ENCODE assay signal across 30 cellular contexts in genomic region chr15:57909388-57909787, GRCh38.
"Had no signal": no experiment of that assay in that cellular context is flagged by ENCODE, and none has a peak within 500 bp of the region (broad histone marks: within the 10 kb centered on the region; RNA-seq: fewer than 3 reads in every experiment).

No MANE protein-coding gene starts in this region.

- H3K4me3 ChIP-seq: ascending aorta, cardiac muscle cell had no signal

- H3K9me3 ChIP-seq: ascending aorta had no signal

- H3K36me3 ChIP-seq: ascending aorta, cardiac muscle cell had no signal

- H3K27ac ChIP-seq: ascending aorta, cardiac muscle cell, VCaP had no signal

- FAIRE-seq: bronchial epithelial cell, TTC549 had no signal

- H3K27me3 ChIP-seq: ascending aorta, cardiac muscle cell had no signal

- DNase-seq: activated B cell treated with CpG ODN at 0.5 μM for 24 hours; activated CD4-positive, alpha-beta memory T cell treated with anti-CD3 and anti-CD28 coated beads, Interleukin-2, amount 10 ng/mL, durations not matched to agents 7 days and 5 days; activated CD4-positive, alpha-beta T cell treated with anti-CD3 and anti-CD28 coated beads for 48 hours; activated CD4-positive, alpha-beta T cell treated with anti-CD3 and anti-CD28 coated beads, Interleukin-2, amount 10 ng/mL, durations not matched to agents 7 days and 5 days; activated CD4-positive, alpha-beta T cell treated with anti-CD3 and anti-CD28 coated beads, Interleukin-2, amount 50 U/mL, for 48 hours; activated CD4-positive, CD25-positive, alpha-beta regulatory T cell treated with anti-CD3 and anti-CD28 coated beads, Interleukin-2, amount 50 U/mL, for 72 hours; activated CD8-positive, alpha-beta memory T cell treated with anti-CD3 and anti-CD28 coated beads for 24 hours; activated CD8-positive, alpha-beta memory T cell treated with anti-CD3 and anti-CD28 coated beads, Interleukin-2, amount 10 ng/mL, durations not matched to agents 7 days and 5 days; activated CD8-positive, alpha-beta memory T cell treated with anti-CD3 and anti-CD28 coated beads, Interleukin-2, amount 50 U/mL, for 48 hours; activated CD8-positive, alpha-beta T cell treated with anti-CD3 and anti-CD28 coated beads, Interleukin-2, amount 10 ng/mL, durations not matched to agents 7 days and 5 days; activated effector memory CD4-positive, alpha-beta T cell treated with Interleukin-2 at 50 U/mL for 16 hours; activated gamma-delta T cell; activated naive CD4-positive, alpha-beta T cell treated with anti-CD3 and anti-CD28 coated beads, Interleukin-2, amount 10 ng/mL, durations not matched to agents 7 days and 5 days; activated naive CD4-positive, alpha-beta T cell treated with Interleukin-2 at 50 U/mL for 16 hours; activated naive CD8-positive, alpha-beta T cell treated with anti-CD3 and anti-CD28 coated beads, Interleukin-2, amount 10 ng/mL, durations not matched to agents 7 days and 5 days; activated naive CD8-positive, alpha-beta T cell treated with anti-CD3 and anti-CD28 coated beads, Interleukin-2, amount 50 U/mL, for 24 hours; activated T-cell treated with anti-CD3 and anti-CD28 coated beads, Interleukin-2, amount 50 U/mL, for 24 hours; activated T-cell treated with anti-CD3 and anti-CD28 coated beads, Interleukin-2, amount 50 U/mL, for 48 hours; amygdala; anterior cingulate cortex; caudate nucleus; cerebellar nuclear complex; T-helper 1 cell; T-helper 2 cell; T-helper 9 cell had no signal

- H3K4me1 ChIP-seq: ascending aorta had no signal
